In the genomic region with DNA sequence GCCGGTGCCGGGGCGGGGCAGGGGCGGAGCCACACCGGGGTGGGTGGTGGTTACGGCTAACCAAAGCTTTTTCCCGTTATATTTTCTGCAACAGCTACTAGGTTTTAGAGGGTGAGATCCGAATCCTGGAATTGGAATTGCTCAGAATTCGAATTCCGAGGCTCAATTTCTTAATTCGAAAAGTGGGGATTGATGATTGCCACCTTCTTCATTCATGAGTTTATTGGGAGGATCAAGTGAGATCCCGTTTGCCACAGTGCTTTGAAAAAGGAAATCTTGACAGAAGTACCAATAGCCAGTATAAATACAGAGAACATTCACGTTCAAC, we compare ENCODE assay signal across 9 cellular contexts. TPM values are rescaled to one million over a fixed set of nuclear protein-coding genes. Genes with fewer than 3 reads are reported as not detected.
A peak's percentile ranks its signal among the peaks of the same experiment; 100 is the strongest.
DNase-seq lines count a peak whose midpoint lies in the region; ATAC-seq, FAIRE-seq and TF ChIP-seq lines count a peak whose summit lies in the region.
"Had no signal": no experiment of that assay in that cellular context is flagged by ENCODE, and none has a peak within 500 bp of the region (broad histone marks: within the 10 kb centered on the region; RNA-seq: fewer than 3 reads in every experiment).

No MANE protein-coding gene starts in this region.

- no peaks in the 10 kb centered on the region for H3K27me3 ChIP-seq in A673 (replicated peaks; ENCODE audit: insufficient read depth, low read depth, low read length, poor library complexity)
- no peaks in the 10 kb centered on the region for H3K27me3 ChIP-seq in K562 (ENCODE audit: control insufficient read depth in 2 of 2, insufficient read depth in 2 of 2, low read length in 2 of 2)
- no peaks in the 10 kb centered on the region for H3K27me3 ChIP-seq in mucosa of rectum (ENCODE audit: control insufficient read depth in 2 of 2, insufficient read depth in 2 of 2, low read length in 2 of 2)

- peak overlapping the region; percentile 97 for H3K27ac ChIP-seq in A673 (ENCODE audit: low read depth, low read length, poor library complexity, severe bottlenecking)
- H3K27ac ChIP-seq in K562 (ENCODE audit: extremely low read depth, low read depth, low read length): peak overlapping the region; percentile 99; the same call in 2 of the 3 replicates
- peak overlapping the region; percentile 98 to 100 for H3K27ac ChIP-seq in mucosa of rectum (ENCODE audit: low read depth in 2 of 2, low read length in 2 of 2)

- in situ Hi-C loops in K562 (cut with MboI): no loop called here

- H3K9me1 ChIP-seq in K562 (ENCODE audit: control insufficient read depth, insufficient read depth, low read length): no peaks in the 10 kb centered on the region

- no peak for TF ChIP-seq EP300 in K562 (IDR thresholded peaks at IDR 0.05; ENCODE audit: low read length)

- peaks cover 7% of the 10 kb centered on the region for H3K36me3 ChIP-seq in A673 (ENCODE audit: insufficient read depth, low read length, poor library complexity, severe bottlenecking)
- peaks cover 8% of the 10 kb centered on the region; the same call in 2 of the 3 replicates for H3K36me3 ChIP-seq in K562 (ENCODE audit: control insufficient read depth, insufficient read depth, low read length)
- H3K36me3 ChIP-seq in mucosa of rectum (ENCODE audit: control insufficient read depth in 2 of 2, insufficient read depth in 2 of 2, low read length in 2 of 2): no peaks in the 10 kb centered on the region

- CTCF ChIA-PET in A673 (lab: Charles Lee): no interaction called here
- CTCF ChIA-PET in K562 (lab: Yijun Ruan, JAX; ENCODE audit: low intra/inter-chr PET ratio): no interaction called here

- ATAC-seq in HG03064 (IDR thresholded peaks at IDR 0.05; ENCODE audit: low read depth, unreplicated experiment) (peak; percentile 10), K562 (no peak), GM18907 (IDR thresholded peaks at IDR 0.05; ENCODE audit: unreplicated experiment) (no peak)

- H4K20me1 ChIP-seq in K562 (replicated peaks; ENCODE audit: control insufficient read depth, insufficient read depth, low read length): no peaks in the 10 kb centered on the region

- H3K9ac ChIP-seq in K562 (ENCODE audit: insufficient read depth in 1 of 2, low read depth in 2 of 2, low read length in 2 of 2) (peak overlapping the region; percentile 40 to 74; a peak in 3 of 4 replicates), mucosa of rectum (ENCODE audit: low read depth in 1 of 2, low read length in 2 of 2) (peak overlapping the region in 1 of 2 donors; percentile 27)

- no peak for TF ChIP-seq RAD21 in K562 (CRISPR knock-in tag; conservative IDR thresholded peaks at IDR 0.05 in 1 of 2, IDR thresholded peaks at IDR 0.05 in 1 of 2)

- peaks cover 38% of the 10 kb centered on the region for H3K79me2 ChIP-seq in K562 (ENCODE audit: control insufficient read depth, insufficient read depth, low read length)

- no peaks in the 10 kb centered on the region for H3K9me3 ChIP-seq in A673 (ENCODE audit: low read depth, low read length, poor library complexity, severe bottlenecking)
- H3K9me3 ChIP-seq in K562 (replicated peaks; ENCODE audit: control insufficient read depth, insufficient read depth, low read depth, low read length): no peaks in the 10 kb centered on the region
- no peaks in the 10 kb centered on the region for H3K9me3 ChIP-seq in mucosa of rectum (ENCODE audit: control insufficient read depth in 2 of 2, low read length in 2 of 2)

- BruUV-seq in A673 (replicated peaks; lab: Mats Ljungman, UMichigan) (no TSS peak), K562 (replicated peaks; lab: Mats Ljungman, UMichigan) (no TSS peak)

- 3% methylated on average over 10 of the region's 13 CpGs for WGBS in K562 (ENCODE audit: insufficient coverage, low coverage, missing lambda C conversion rate)

- H3K4me3 ChIP-seq in A673 (ENCODE audit: low read depth, low read length, poor library complexity, severe bottlenecking) (peak overlapping the region; percentile 71), K562 (peak overlapping the region; percentile 79), mucosa of rectum (ENCODE audit: low read length in 2 of 2) (peak overlapping the region; percentile 77 to 92)

- intact Hi-C loops in A673 (cut with micrococcal nuclease; ENCODE audit: unreplicated experiment) (no loop called here), K562 (cut with micrococcal nuclease) (loop anchor here (1.0 kb wide), 1 partner anchor 8 kb away; no protein-coding TSS in a partner anchor)

- TF ChIP-seq POLR2A in K562 (conservative IDR thresholded peaks at IDR 0.05): no peak

- DNase-seq in A673 (ENCODE audit: low spot score) (no peak), K562 (ENCODE audit: extremely low read depth in 1 of 4, low spot score in 3 of 4) (no peak)
- DNase-seq in stimulated activated CD4-positive, alpha-beta T cell treated with anti-CD3 and anti-CD28 coated beads, Interleukin-4, amount 100 ng/mL, for 24 hours: no peak
- DNase-seq in activated CD8-positive, alpha-beta memory T cell treated with anti-CD3 and anti-CD28 coated beads, Interleukin-2, amount 50 U/mL, for 4 hours: no peak
- DNase-seq in stimulated activated CD4-positive, alpha-beta T cell treated with anti-CD3 and anti-CD28 coated beads, Interleukin-12 subunit alpha, Interleukin-12 subunit beta, amount 100 ng/mL, for 4 hours: no peak

- H3K4me2 ChIP-seq in K562 (ENCODE audit: insufficient read depth, low read length): peak overlapping the region; percentile 87

- H3K4me1 ChIP-seq in A673 (ENCODE audit: insufficient read depth, low read length, poor library complexity, severe bottlenecking) (peaks cover 35% of the 10 kb centered on the region), K562 (replicated peaks in 1 of 2; ENCODE audit: control insufficient read depth in 2 of 2, insufficient read depth in 2 of 2, low read length in 2 of 2) (peaks cover 16 to 38% of the 10 kb centered on the region in 2 experiments), mucosa of rectum (ENCODE audit: control insufficient read depth in 2 of 2, insufficient read depth in 2 of 2, low read length in 2 of 2) (peaks cover 13 to 14% of the 10 kb centered on the region in 2 donors)

- POLR2A ChIA-PET in A673 (lab: Charles Lee; ENCODE audit: low non-redundant PET) (no interaction called here), K562 (lab: Yijun Ruan, JAX) (interaction anchor here (0.5 to 8.7 kb wide), 8 partner anchors 11 to 252 kb away, joined by 3 to 76 read pairs (median 4); a partner anchor contains a TSS)

- H2AFZ ChIP-seq in K562 (ENCODE audit: low read depth, low read length): peak overlapping the region; percentile 83

- TF ChIP-seq CTCF in A673 (conservative IDR thresholded peaks at IDR 0.05; ENCODE audit: low read depth, low read length) (no peak), K562 (IDR thresholded peaks at IDR 0.05 in 2 of 3, conservative IDR thresholded peaks at IDR 0.05 in 1 of 3; ENCODE audit: insufficient read depth in 2 of 3, low read depth in 1 of 3, low read length in 3 of 3) (no peak)

- FAIRE-seq in K562 (lab: Jason Lieb, UNC): no peak

RNA-seq across cellular contexts. Expression of a gene that starts 0.2 kb away (rescaled TPM):
- total RNA-seq in A673 (2021) (49.4 and 50.8 TPM in 2 replicates), K562 (2014; rRNA removed) (32.6 and 44.7 TPM in 2 replicates), K562 (2014; rRNA removed; fragmentation: Illumina TruSeq; extraction: Trizol) (46.5 and 48.3 TPM in 2 replicates), K562 (2015; rRNA removed; fragmentation: Illumina TruSeq; extraction: Trizol) (41.1 and 44.5 TPM in 2 replicates), K562 (2021) (31.7 and 36.0 TPM in 2 replicates)
- total RNA-seq in K562 (2011; cell fraction: chromatin; rRNA removed; ENCODE audit: low replicate concordance): 6.8 and 15.4 TPM in 2 replicates
- 7.5 and 9.5 TPM in 2 replicates for total RNA-seq in K562 (2011; cell fraction: nucleolus; rRNA removed)
- 9.6 and 14.4 TPM in 2 replicates for total RNA-seq in K562 (2011; cell fraction: nucleoplasm; rRNA removed)
- polyA plus RNA-seq in K562 (2011; rRNA removed) (42.8 and 49.4 TPM in 2 replicates), K562 (2014; fragmentation: Illumina TruSeq; extraction: Trizol) (49.7 and 53.2 TPM in 2 replicates), K562 (2014; fragmentation: Nextera tagmentation; extraction: Ambion mirVana) (10 to 100 TPM; 37.9 TPM), K562 (2014; rRNA removed) (32.6 and 40.0 TPM in 2 replicates)
- 12.9 and 26.0 TPM in 2 replicates for polyA plus RNA-seq in K562 (2011; cell fraction: cytosol; rRNA removed)
- 7.9 and 14.9 TPM in 2 replicates for polyA plus RNA-seq in K562 (2011; cell fraction: nucleus; rRNA removed)
- 43.0 and 46.8 TPM in 2 replicates for polyA plus RNA-seq in K562 (2012)
- polyA minus RNA-seq in K562 (2011; rRNA and poly(A)+ RNA removed): 19.4 and 19.7 TPM in 2 replicates
- 3.7 and 6.6 TPM in 2 replicates for polyA minus RNA-seq in K562 (2011; cell fraction: cytosol; rRNA and poly(A)+ RNA removed)
- 2.6 and 5.1 TPM in 2 replicates for polyA minus RNA-seq in K562 (2011; cell fraction: nucleus; rRNA and poly(A)+ RNA removed)

RNA-seq across cellular contexts. Expression of a gene that starts 0.5 kb away (rescaled TPM):
- total RNA-seq in A673 (2021) (3.0 and 3.5 TPM in 2 replicates), K562 (2014; rRNA removed) (15.7 and 18.2 TPM in 2 replicates), K562 (2014; rRNA removed; fragmentation: Illumina TruSeq; extraction: Trizol) (23.7 and 25.0 TPM in 2 replicates), K562 (2015; rRNA removed; fragmentation: Illumina TruSeq; extraction: Trizol) (22.2 and 23.7 TPM in 2 replicates), K562 (2021) (20.5 and 22.5 TPM in 2 replicates)
- total RNA-seq in K562 (2011; cell fraction: chromatin; rRNA removed; ENCODE audit: low replicate concordance): 68.5 and 80.5 TPM in 2 replicates
- total RNA-seq in K562 (2011; cell fraction: nucleolus; rRNA removed): 66.4 and 81.6 TPM in 2 replicates
- total RNA-seq in K562 (2011; cell fraction: nucleoplasm; rRNA removed): 80.8 and 97.2 TPM in 2 replicates
- polyA plus RNA-seq in K562 (2011; rRNA removed) (15.3 and 24.9 TPM in 2 replicates), K562 (2014; fragmentation: Illumina TruSeq; extraction: Trizol) (25.3 and 31.4 TPM in 2 replicates), K562 (2014; fragmentation: Nextera tagmentation; extraction: Ambion mirVana) (10 to 100 TPM in 1 of 2 experiments, 1 to 10 TPM in 1; 8.0 to 12.9 TPM), K562 (2014; rRNA removed) (16.6 and 20.3 TPM in 2 replicates)
- 13.2 and 16.1 TPM in 2 replicates for polyA plus RNA-seq in K562 (2011; cell fraction: cytosol; rRNA removed)
- polyA plus RNA-seq in K562 (2011; cell fraction: nucleus; rRNA removed): 28.4 and 45.9 TPM in 2 replicates
- 15.9 and 21.3 TPM in 2 replicates for polyA plus RNA-seq in K562 (2012)
- 21.4 and 35.1 TPM in 2 replicates for polyA minus RNA-seq in K562 (2011; rRNA and poly(A)+ RNA removed)
- polyA minus RNA-seq in K562 (2011; cell fraction: cytosol; rRNA and poly(A)+ RNA removed): 14.4 and 16.4 TPM in 2 replicates
- 24.0 and 28.0 TPM in 2 replicates for polyA minus RNA-seq in K562 (2011; cell fraction: nucleus; rRNA and poly(A)+ RNA removed)

RNA-seq across cellular contexts. Expression of a gene that starts 29.0 kb away (rescaled TPM):
- total RNA-seq in A673 (2021) (13.5 and 14.2 TPM in 2 replicates), K562 (2014; rRNA removed) (14.8 and 17.4 TPM in 2 replicates), K562 (2014; rRNA removed; fragmentation: Illumina TruSeq; extraction: Trizol) (10.8 and 11.8 TPM in 2 replicates), K562 (2015; rRNA removed; fragmentation: Illumina TruSeq; extraction: Trizol) (9.2 and 10.7 TPM in 2 replicates), K562 (2021) (11.7 and 15.2 TPM in 2 replicates)
- 18.1 and 22.3 TPM in 2 replicates for total RNA-seq in K562 (2011; cell fraction: chromatin; rRNA removed; ENCODE audit: low replicate concordance)
- total RNA-seq in K562 (2011; cell fraction: nucleolus; rRNA removed): 12.2 and 16.0 TPM in 2 replicates
- 13.1 and 18.3 TPM in 2 replicates for total RNA-seq in K562 (2011; cell fraction: nucleoplasm; rRNA removed)
- polyA plus RNA-seq in K562 (2011; rRNA removed) (11.6 and 11.9 TPM in 2 replicates), K562 (2014; fragmentation: Illumina TruSeq; extraction: Trizol) (19.0 and 21.6 TPM in 2 replicates), K562 (2014; fragmentation: Nextera tagmentation; extraction: Ambion mirVana) (10 to 100 TPM; 20.0 to 30.4 TPM), K562 (2014; rRNA removed) (10.7 and 14.0 TPM in 2 replicates)
- polyA plus RNA-seq in K562 (2011; cell fraction: cytosol; rRNA removed): 11.9 and 13.0 TPM in 2 replicates
- polyA plus RNA-seq in K562 (2011; cell fraction: nucleus; rRNA removed): 30.8 and 50.7 TPM in 2 replicates
- polyA plus RNA-seq in K562 (2012): 12.4 and 15.2 TPM in 2 replicates
- 6.7 and 7.1 TPM in 2 replicates for polyA minus RNA-seq in K562 (2011; rRNA and poly(A)+ RNA removed)
- polyA minus RNA-seq in K562 (2011; cell fraction: cytosol; rRNA and poly(A)+ RNA removed): 2.5 and 3.7 TPM in 2 replicates
- polyA minus RNA-seq in K562 (2011; cell fraction: nucleus; rRNA and poly(A)+ RNA removed): 11.0 and 16.6 TPM in 2 replicates

RNA-seq across cellular contexts. Expression of a gene that starts 32.6 kb away (rescaled TPM):
- total RNA-seq in A673 (2021): 1.2 and 1.7 TPM in 2 replicates
- total RNA-seq in K562 (2011; cell fraction: chromatin; rRNA removed; ENCODE audit: low replicate concordance): 0.53 and 2.8 TPM in 2 replicates
- total RNA-seq in K562 (2011; cell fraction: nucleolus; rRNA removed): 1.0 and 1.2 TPM in 2 replicates
- 1.4 and 1.8 TPM in 2 replicates for total RNA-seq in K562 (2011; cell fraction: nucleoplasm; rRNA removed)
- 0.08 and 0.09 TPM in 2 replicates for total RNA-seq in K562 (2014; rRNA removed)
- 0.18 and 0.22 TPM in 2 replicates for total RNA-seq in K562 (2014; rRNA removed; fragmentation: Illumina TruSeq; extraction: Trizol)
- total RNA-seq in K562 (2015; rRNA removed; fragmentation: Illumina TruSeq; extraction: Trizol): 0.04 and 0.22 TPM in 2 replicates
- total RNA-seq in K562 (2021): 0.27 and 0.34 TPM in 2 replicates
- polyA plus RNA-seq in K562 (2011; rRNA removed): 0.49 and 0.58 TPM in 2 replicates
- polyA plus RNA-seq in K562 (2011; cell fraction: cytosol; rRNA removed): 0.07 and 0.19 TPM in 2 replicates
- 0.61 and 1.6 TPM in 2 replicates for polyA plus RNA-seq in K562 (2011; cell fraction: nucleus; rRNA removed)
- polyA plus RNA-seq in K562 (2012): 0.14 and 0.35 TPM in 2 replicates
- 0.21 and 0.27 TPM in 2 replicates for polyA plus RNA-seq in K562 (2014; fragmentation: Illumina TruSeq; extraction: Trizol)
- under 1 TPM; 0.18 to 0.21 TPM for polyA plus RNA-seq in K562 (2014; fragmentation: Nextera tagmentation; extraction: Ambion mirVana)
- polyA plus RNA-seq in K562 (2014; rRNA removed): 0.09 TPM in 2 replicates
- polyA minus RNA-seq in K562 (2011; rRNA and poly(A)+ RNA removed): 0.25 and 0.75 TPM in 2 replicates
- not detected in 2 replicates for polyA minus RNA-seq in K562 (2011; cell fraction: cytosol; rRNA and poly(A)+ RNA removed)
- polyA minus RNA-seq in K562 (2011; cell fraction: nucleus; rRNA and poly(A)+ RNA removed): 0.54 and 0.78 TPM in 2 replicates
- total RNA-seq: posterior vena cava had no signal

RNA-seq across cellular contexts. Expression of a gene that starts 50.4 kb away (rescaled TPM):
- total RNA-seq in A673 (2021) (13.1 and 14.7 TPM in 2 replicates), K562 (2014; rRNA removed) (3.5 and 5.7 TPM in 2 replicates), K562 (2014; rRNA removed; fragmentation: Illumina TruSeq; extraction: Trizol) (5.2 and 8.1 TPM in 2 replicates), K562 (2015; rRNA removed; fragmentation: Illumina TruSeq; extraction: Trizol) (5.3 and 5.9 TPM in 2 replicates), K562 (2021) (5.7 and 8.5 TPM in 2 replicates)
- total RNA-seq in K562 (2011; cell fraction: chromatin; rRNA removed; ENCODE audit: low replicate concordance): 18.1 and 39.6 TPM in 2 replicates
- 13.2 and 14.9 TPM in 2 replicates for total RNA-seq in K562 (2011; cell fraction: nucleolus; rRNA removed)
- total RNA-seq in K562 (2011; cell fraction: nucleoplasm; rRNA removed): 26.0 and 38.0 TPM in 2 replicates
- polyA plus RNA-seq in K562 (2011; rRNA removed) (12.5 and 13.9 TPM in 2 replicates), K562 (2014; fragmentation: Illumina TruSeq; extraction: Trizol) (5.4 and 7.1 TPM in 2 replicates), K562 (2014; fragmentation: Nextera tagmentation; extraction: Ambion mirVana) (1 to 10 TPM in 1 of 2 experiments, under 1 TPM in 1; 0.55 to 1.8 TPM), K562 (2014; rRNA removed) (3.4 and 3.5 TPM in 2 replicates)
- 4.9 and 5.3 TPM in 2 replicates for polyA plus RNA-seq in K562 (2011; cell fraction: cytosol; rRNA removed)
- 3.7 and 8.0 TPM in 2 replicates for polyA plus RNA-seq in K562 (2011; cell fraction: nucleus; rRNA removed)
- 3.3 and 7.4 TPM in 2 replicates for polyA plus RNA-seq in K562 (2012)
- 9.5 and 11.0 TPM in 2 replicates for polyA minus RNA-seq in K562 (2011; rRNA and poly(A)+ RNA removed)
- 1.8 and 2.4 TPM in 2 replicates for polyA minus RNA-seq in K562 (2011; cell fraction: cytosol; rRNA and poly(A)+ RNA removed)
- 5.1 and 8.7 TPM in 2 replicates for polyA minus RNA-seq in K562 (2011; cell fraction: nucleus; rRNA and poly(A)+ RNA removed)
